ENCODE assay signal across 9 cellular contexts in genomic region chr12:2692156-2692555, GRCh38.
DNase-seq lines count a peak whose midpoint lies in the region; ATAC-seq and TF ChIP-seq lines count a peak whose summit lies in the region.
"Had no signal": no experiment of that assay in that cellular context is flagged by ENCODE, and none has a peak within 500 bp of the region (broad histone marks: within the 10 kb centered on the region; RNA-seq: fewer than 3 reads in every experiment).

No MANE protein-coding gene starts in this region.

- H3K27me3 ChIP-seq in left ventricle myocardium inferior (ENCODE audit: low read depth) (no peaks in the 10 kb centered on the region), right atrium auricular region (no peaks in the 10 kb centered on the region), lower lobe of right lung (ENCODE audit: low read depth) (peaks cover 26% of the 10 kb centered on the region), vagina (no peaks in the 10 kb centered on the region)

- no peak for TF ChIP-seq CTCF in left ventricle myocardium inferior (IDR thresholded peaks at IDR 0.05; ENCODE audit: borderline replicate concordance)
- no peak for TF ChIP-seq CTCF in right atrium auricular region (IDR thresholded peaks at IDR 0.05)
- TF ChIP-seq CTCF in activated B cell treated with CpG ODN at 0.5 μM for 24 hours (IDR thresholded peaks at IDR 0.05) = no peak
- no peak for TF ChIP-seq CTCF in lower lobe of right lung (IDR thresholded peaks at IDR 0.05)
- TF ChIP-seq CTCF in vagina (IDR thresholded peaks at IDR 0.05) = no peak

- H3K4me1 Mint-ChIP-seq in activated B cell treated with CpG ODN at 0.5 μM for 24 hours = peaks cover 23% of the 10 kb centered on the region

- H3K9me3 ChIP-seq in left ventricle myocardium inferior (replicated peaks) (no peaks in the 10 kb centered on the region), right atrium auricular region (no peaks in the 10 kb centered on the region), lower lobe of right lung (no peaks in the 10 kb centered on the region), vagina (no peaks in the 10 kb centered on the region)

- H3K4me1 ChIP-seq in left ventricle myocardium inferior (peaks cover 28% of the 10 kb centered on the region), right atrium auricular region (peaks cover 0 to 4% of the 10 kb centered on the region in 2 donors), lower lobe of right lung (peaks cover 4% of the 10 kb centered on the region), vagina (peaks cover 14% of the 10 kb centered on the region)

- ATAC-seq in activated B cell treated with CpG ODN at 0.5 μM for 24 hours (ENCODE audit: low read depth) (no peak), lower lobe of right lung (no peak), GM18519 (IDR thresholded peaks at IDR 0.05; ENCODE audit: low FRiP score, unreplicated experiment) (no peak)
- ATAC-seq: HepG2 had no signal

- intact Hi-C loops in left ventricle myocardium inferior (cut with micrococcal nuclease) (no loop called here), activated B cell treated with CpG ODN at 0.5 μM for 24 hours (cut with micrococcal nuclease) (loop anchor here (10.0 kb wide), 1 partner anchor 343 kb away; no protein-coding TSS in a partner anchor), lower lobe of right lung (cut with DNase I) (no loop called here), vagina (cut with DNase I) (no loop called here)

- peaks cover 29% of the 10 kb centered on the region for H3K27me3 Mint-ChIP-seq in activated B cell treated with CpG ODN at 0.5 μM for 24 hours

- CTCF ChIA-PET in activated B cell treated with CpG ODN at 0.5 μM for 24 hours (lab: Charles Lee) = interaction anchor here (1.5 kb wide), 1 partner anchor 104 kb away, joined by 3 read pairs; no protein-coding TSS in a partner anchor

- H3K27ac ChIP-seq in left ventricle myocardium inferior (replicated peaks) = no peak overlapping the region
- no peak overlapping the region for H3K27ac ChIP-seq in right atrium auricular region
- no peak overlapping the region for H3K27ac ChIP-seq in lower lobe of right lung
- no peak overlapping the region for H3K27ac ChIP-seq in vagina

- peak overlapping the region; percentile 52 for H3K4me3 ChIP-seq in left ventricle myocardium inferior
- no peak overlapping the region for H3K4me3 ChIP-seq in right atrium auricular region
- peak overlapping the region; percentile 49 for H3K4me3 ChIP-seq in lower lobe of right lung
- peak overlapping the region; percentile 11 to 48 for H3K4me3 ChIP-seq in vagina

- DNase-seq in left ventricle myocardium inferior (no peak), right atrium auricular region (ENCODE audit: low spot score) (no peak), activated B cell treated with CpG ODN at 0.5 μM for 24 hours (no peak), lower lobe of right lung (no peak), vagina (ENCODE audit: extremely low spot score in 2 of 2) (no peak), NCI-H82 (lab: John Stamatoyannopoulos, UW) (no peak), SHP77 treated with DMSO at 0.1 percent for 48 hours (lab: John Stamatoyannopoulos, UW) (no peak)

- H3K9me3 Mint-ChIP-seq in activated B cell treated with CpG ODN at 0.5 μM for 24 hours = no peaks in the 10 kb centered on the region

- no peak for TF ChIP-seq POLR2A in vagina (IDR thresholded peaks at IDR 0.05)

- peak overlapping the region; percentile 95 for H3K4me3 Mint-ChIP-seq in activated B cell treated with CpG ODN at 0.5 μM for 24 hours

- H3K36me3 Mint-ChIP-seq in activated B cell treated with CpG ODN at 0.5 μM for 24 hours (ENCODE audit: low read depth) = no peaks in the 10 kb centered on the region

- peak overlapping the region; percentile 76 for H3K27ac Mint-ChIP-seq in activated B cell treated with CpG ODN at 0.5 μM for 24 hours

- POLR2A ChIA-PET in activated B cell treated with CpG ODN at 0.5 μM for 24 hours (lab: Charles Lee) = no interaction called here

- H3K36me3 ChIP-seq in left ventricle myocardium inferior (peaks cover 47% of the 10 kb centered on the region), right atrium auricular region (peaks cover 43% of the 10 kb centered on the region), lower lobe of right lung (peaks cover 3% of the 10 kb centered on the region), vagina (no peaks in the 10 kb centered on the region)

Comparison
In these comparisons a context has a peak if more than half of its experiments do, and no peak if none do; other contexts are left out.
1. H3K4me3 ChIP-seq: peak in left ventricle myocardium inferior (single experiment), lower lobe of right lung (single experiment) and vagina (2 of 2); none in right atrium auricular region (0 of 2).